11 cellular contexts compared by ENCODE assay signal in genomic region chr17:49730078-49730786, GRCh38. TPM values are rescaled to one million over a fixed set of nuclear protein-coding genes. Genes with fewer than 3 reads are reported as not detected.
A peak's percentile ranks its signal among the peaks of the same experiment; 100 is the strongest.
DNase-seq lines count a peak whose midpoint lies in the region; ATAC-seq, FAIRE-seq and TF ChIP-seq lines count a peak whose summit lies in the region.
"Had no signal": no experiment of that assay in that cellular context is flagged by ENCODE, and none has a peak within 500 bp of the region (broad histone marks: within the 10 kb centered on the region; RNA-seq: fewer than 3 reads in every experiment).

No MANE protein-coding gene starts in this region.

- ATAC-seq in GM21528 (IDR thresholded peaks at IDR 0.05; ENCODE audit: low FRiP score, unreplicated experiment) (no peak), GM18498 (IDR thresholded peaks at IDR 0.05; ENCODE audit: unreplicated experiment) (no peak)

- no peak for FAIRE-seq in GM12892 (lab: Jason Lieb, UNC)

- H3K27ac ChIP-seq in spleen = peak overlapping the region in 7 of 8 donors; percentile 46 to 94 (median 69)
- H3K27ac ChIP-seq: PC-9 had no signal

- H3K4me3 ChIP-seq in cardiac fibroblast (replicated peaks in 1 of 2; ENCODE audit: low read depth in 2 of 2, low read length in 2 of 2) (no peak overlapping the region), spleen (no peak overlapping the region)
- H3K4me3 ChIP-seq: PC-9 had no signal

- no peaks in the 10 kb centered on the region for H3K27me3 ChIP-seq in spleen (replicated peaks in 1 of 7)

- H3K4me1 Mint-ChIP-seq in HFFc6 (ENCODE audit: low read depth) = peaks cover 7% of the 10 kb centered on the region; the same call in 1 of the 2 replicates

- H3K9me3 ChIP-seq in spleen = peaks cover 0 to 3% (median 0%) of the 10 kb centered on the region in 8 donors

- TF ChIP-seq POLR2A in spleen (IDR thresholded peaks at IDR 0.05) = no peak
- TF ChIP-seq POLR2A in GM12892 (IDR thresholded peaks at IDR 0.05; ENCODE audit: low read depth, low read length) = no peak

- intact Hi-C loops in spleen (cut with DNase I; ENCODE audit: low total_unique reads) = no loop called here

- no peak overlapping the region for H3K4me3 Mint-ChIP-seq in HFFc6
- H3K4me3 Mint-ChIP-seq: activated naive CD4-positive, alpha-beta T cell treated with anti-CD3 and anti-CD28 coated beads, Interleukin-2, amount 50 U/mL, for 24 hours had no signal

- H3K4me1 ChIP-seq in spleen = peaks cover 26 to 96% (median 79%) of the 10 kb centered on the region in 6 donors

- 56 to 71% (median 62%) methylated on average over 3 to 4 of the region's 4 CpGs for whole genome bisulfite sequencing in spleen, 5 donors

- H3K27me3 Mint-ChIP-seq in HFFc6 (ENCODE audit: insufficient read depth) = peaks cover 16% of the 10 kb centered on the region
- H3K27me3 Mint-ChIP-seq: activated naive CD4-positive, alpha-beta T cell treated with anti-CD3 and anti-CD28 coated beads, Interleukin-2, amount 50 U/mL, for 24 hours had no signal

- no peaks in the 10 kb centered on the region for H3K9me3 Mint-ChIP-seq in HFFc6
- H3K9me3 Mint-ChIP-seq: activated naive CD4-positive, alpha-beta T cell treated with anti-CD3 and anti-CD28 coated beads, Interleukin-2, amount 50 U/mL, for 24 hours had no signal

- no peaks in the 10 kb centered on the region; the same call in 1 of the 2 replicates for H3K36me3 Mint-ChIP-seq in HFFc6 (ENCODE audit: low read depth)

- TF ChIP-seq CTCF in HFFc6 (IDR thresholded peaks at IDR 0.05) (no peak), cardiac fibroblast (IDR thresholded peaks at IDR 0.05; ENCODE audit: low read depth, low read length) (no peak), spleen (IDR thresholded peaks at IDR 0.05 in 8 of 11, conservative IDR thresholded peaks at IDR 0.05 in 3 of 11) (no peak)

- H3K36me3 ChIP-seq in spleen = peaks cover 0 to 78% (median 29%) of the 10 kb centered on the region in 6 donors

- peak overlapping the region; percentile 41; the same call in 1 of the 2 replicates for H3K27ac Mint-ChIP-seq in HFFc6

- DNase-seq in HFFc6 (peak; percentile 66), cardiac fibroblast (ENCODE audit: low read depth in 2 of 2) (peak; percentile 65 to 97), iris pigment epithelial cell (ENCODE audit: low read depth) (peak; percentile 85), spleen (no peak), NCI-H774 (lab: John Stamatoyannopoulos, UW) (no peak), GM12892 (ENCODE audit: insufficient read length) (no peak)
- DNase-seq: PC-9; stimulated activated CD4-positive, alpha-beta T cell treated with anti-CD3 and anti-CD28 coated beads, Interleukin-12 subunit alpha, Interleukin-12 subunit beta, amount 100 ng/mL, for 4 hours had no signal

RNA-seq across cellular contexts. Expression of gene SLC35B1, which starts 22.5 kb away (rescaled TPM):
- total RNA-seq in HFFc6 (2021; fragmentation: NEBNext Ultra II Directional; extraction: Animal tissue kit (Norgen Biotek cat#: 25700)) = 100 to 1,000 TPM in 2 of 6 experiments, 10 to 100 TPM in 4; 78.2 to 117 (median 88.4) TPM
- total RNA-seq in spleen = 10 to 100 TPM; 37.0 to 69.9 (median 48.5) TPM
- 10 to 100 TPM; 23.7 to 42.0 (median 37.5) TPM for polyA plus RNA-seq in spleen
- 28.3 TPM for polyA plus RNA-seq in GM12892 (2012; ENCODE audit: missing spikeins)

RNA-seq across cellular contexts. Expression of gene FAM117A, which starts 33.7 kb away (rescaled TPM):
- 1 to 10 TPM in 1 of 6 experiments, under 1 TPM in 5; 0.23 to 1.1 (median 0.57) TPM for total RNA-seq in HFFc6 (2021; fragmentation: NEBNext Ultra II Directional; extraction: Animal tissue kit (Norgen Biotek cat#: 25700))
- 10 to 100 TPM; 43.1 to 87.4 (median 47.8) TPM for total RNA-seq in spleen
- polyA plus RNA-seq in spleen = 10 to 100 TPM; 15.6 to 36.7 (median 17.5) TPM
- polyA plus RNA-seq in GM12892 (2012; ENCODE audit: missing spikeins) = 18.2 TPM

RNA-seq across cellular contexts. Expression of gene SPOP, which starts 52.3 kb away (rescaled TPM):
- 10 to 100 TPM; 53.2 to 60.6 (median 55.6) TPM for total RNA-seq in HFFc6 (2021; fragmentation: NEBNext Ultra II Directional; extraction: Animal tissue kit (Norgen Biotek cat#: 25700))
- total RNA-seq in spleen = 10 to 100 TPM; 54.6 to 86.4 (median 77.5) TPM
- 10 to 100 TPM; 23.7 to 35.7 (median 29.9) TPM for polyA plus RNA-seq in spleen
- 30.3 TPM for polyA plus RNA-seq in GM12892 (2012; ENCODE audit: missing spikeins)

RNA-seq across cellular contexts. Expression of gene KAT7, which starts 58.2 kb away (rescaled TPM):
- 10 to 100 TPM; 35.3 to 45.5 (median 36.5) TPM for total RNA-seq in HFFc6 (2021; fragmentation: NEBNext Ultra II Directional; extraction: Animal tissue kit (Norgen Biotek cat#: 25700))
- total RNA-seq in spleen = 10 to 100 TPM; 38.1 to 81.2 (median 65.0) TPM
- polyA plus RNA-seq in spleen = 10 to 100 TPM in 1 of 3 donors, 1 to 10 TPM in 2; 5.9 to 11.4 (median 8.0) TPM
- polyA plus RNA-seq in GM12892 (2012; ENCODE audit: missing spikeins) = 18.7 TPM

Comparison
In these comparisons a context has a peak if more than half of its experiments do, and no peak if none do; other contexts are left out.
1. DNase-seq: peak in HFFc6 (single experiment), cardiac fibroblast (2 of 2) and iris pigment epithelial cell (single experiment); none in spleen (single experiment), NCI-H774 (single experiment) and GM12892 (single experiment).
2. RNA of gene FAM117A, which starts 33.7 kb away (total RNA-seq): 43.1 to 87.4 TPM in spleen; 0.23 to 1.1 TPM in HFFc6; every median in the first group is over 10 times any median in the second.